In the genomic region with DNA sequence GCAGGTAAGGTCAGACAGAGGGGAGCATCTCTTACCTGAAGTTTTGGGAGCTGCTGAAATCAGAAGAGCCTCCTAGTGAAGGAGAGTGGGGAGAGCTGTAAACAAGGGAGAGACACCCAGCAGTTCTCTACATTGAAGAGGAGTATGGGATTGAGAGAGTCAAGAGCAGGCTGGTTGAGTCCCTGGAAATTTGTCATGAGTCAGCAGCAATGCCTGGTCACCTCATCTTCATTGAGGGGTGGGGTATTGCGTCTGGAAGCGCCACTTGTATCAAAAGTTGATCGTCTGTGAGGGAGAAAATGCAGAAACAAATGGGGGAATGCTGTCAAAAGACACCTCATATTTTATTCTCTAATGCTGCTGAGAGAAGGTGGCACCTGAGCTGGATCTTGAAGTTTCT, we compare ENCODE assay signal across 36 cellular contexts.
"Had no signal": no experiment of that assay in that cellular context is flagged by ENCODE, and none has a peak within 500 bp of the region (broad histone marks: within the 10 kb centered on the region; RNA-seq: fewer than 3 reads in every experiment).

No MANE protein-coding gene starts in this region.

- H3K27ac ChIP-seq: adrenal gland, body of pancreas, brain microvascular endothelial cell, breast epithelium, VCaP had no signal

- H3K36me3 ChIP-seq: adrenal gland, brain microvascular endothelial cell, breast epithelium had no signal

- H3K4me1 ChIP-seq: adrenal gland, breast epithelium had no signal

- H3K4me1 Mint-ChIP-seq: activated T-helper 17 cell treated with anti-CD3 and anti-CD28 coated beads, Interleukin-2, amount 50 U/mL, for 72 hours had no signal

- FAIRE-seq: astrocyte, TTC549 had no signal

- H3K27me3 Mint-ChIP-seq: activated B cell treated with CpG ODN at 0.5 μM for 24 hours; activated CD4-positive, alpha-beta memory T cell treated with anti-CD3 and anti-CD28 coated beads for 36 hours; activated CD4-positive, alpha-beta T cell treated with anti-CD3 and anti-CD28 coated beads, Interleukin-2, amount 10 ng/mL, durations not matched to agents 24 days and 14 days; activated CD8-positive, alpha-beta T cell treated with anti-CD3 and anti-CD28 coated beads for 36 hours; activated naive CD8-positive, alpha-beta T cell treated with anti-CD3 and anti-CD28 coated beads for 36 hours had no signal

- H3K9me3 ChIP-seq: adrenal gland, body of pancreas, breast epithelium had no signal

- H3K9me3 Mint-ChIP-seq: activated B cell treated with CpG ODN at 0.5 μM for 24 hours; activated CD4-positive, alpha-beta memory T cell treated with anti-CD3 and anti-CD28 coated beads for 36 hours; activated CD4-positive, alpha-beta T cell treated with anti-CD3 and anti-CD28 coated beads, Interleukin-2, amount 10 ng/mL, durations not matched to agents 24 days and 14 days; activated CD8-positive, alpha-beta T cell treated with anti-CD3 and anti-CD28 coated beads for 36 hours; activated naive CD4-positive, alpha-beta T cell treated with anti-CD3 and anti-CD28 coated beads for 36 hours; activated naive CD4-positive, alpha-beta T cell treated with anti-CD3 and anti-CD28 coated beads, Interleukin-2, amount 50 U/mL, for 72 hours; activated naive CD8-positive, alpha-beta T cell treated with anti-CD3 and anti-CD28 coated beads for 36 hours; activated T-cell treated with anti-CD3 and anti-CD28 coated beads, Interleukin-2, amount 50 U/mL, for 4 hours; activated T-cell treated with anti-CD3 and anti-CD28 coated beads, Interleukin-2, amount 50 U/mL, for 72 hours; activated T-helper 1 cell treated with anti-CD3 and anti-CD28 coated beads, Interleukin-12 subunit alpha, Interleukin-12 subunit beta, Interleukin-2, Interleukin-4 antibody, amounts not matched to agents 30 ng/mL and 10 ng/mL and 1 ng/mL, durations not matched to agents 14 hours and 24 hours and 36 hours; activated T-helper 17 cell treated with anti-CD3 and anti-CD28 coated beads, Interleukin-2, amount 50 U/mL, for 72 hours; T-helper 1 cell treated with Interleukin-12 subunit alpha and Interleukin-12 subunit beta and Interleukin-4 antibody, amounts not matched to agents 30 μg/mL and 1 μg/mL, for 36 hours; T-helper 2 cell treated with Interferon-gamma antibody and Interleukin-4, amounts not matched to agents 5 μg/mL and 100 μg/mL, for 36 hours had no signal

- H3K4me3 Mint-ChIP-seq: activated B cell treated with CpG ODN at 0.5 μM for 24 hours; activated CD4-positive, alpha-beta memory T cell treated with anti-CD3 and anti-CD28 coated beads for 36 hours; activated CD4-positive, alpha-beta T cell treated with anti-CD3 and anti-CD28 coated beads, Interleukin-2, amount 10 ng/mL, durations not matched to agents 24 days and 14 days; activated CD8-positive, alpha-beta T cell treated with anti-CD3 and anti-CD28 coated beads for 36 hours; activated naive CD4-positive, alpha-beta T cell treated with anti-CD3 and anti-CD28 coated beads for 36 hours; activated naive CD8-positive, alpha-beta T cell treated with anti-CD3 and anti-CD28 coated beads for 36 hours; activated T-cell treated with anti-CD3 and anti-CD28 coated beads, Interleukin-2, amount 50 U/mL, for 4 hours; activated T-cell treated with anti-CD3 and anti-CD28 coated beads, Interleukin-2, amount 50 U/mL, for 72 hours; activated T-helper 1 cell treated with anti-CD3 and anti-CD28 coated beads, Interleukin-12 subunit alpha, Interleukin-12 subunit beta, Interleukin-2, Interleukin-4 antibody, amounts not matched to agents 30 ng/mL and 10 ng/mL and 1 ng/mL, durations not matched to agents 14 hours and 24 hours and 36 hours; activated T-helper 17 cell treated with anti-CD3 and anti-CD28 coated beads, Interleukin-2, amount 50 U/mL, for 72 hours; T-helper 1 cell treated with Interleukin-12 subunit alpha and Interleukin-12 subunit beta and Interleukin-4 antibody, amounts not matched to agents 30 μg/mL and 1 μg/mL, for 36 hours; T-helper 2 cell treated with Interferon-gamma antibody and Interleukin-4, amounts not matched to agents 5 μg/mL and 100 μg/mL, for 36 hours had no signal

- H3K27ac Mint-ChIP-seq: activated B cell treated with CpG ODN at 0.5 μM for 24 hours; activated CD4-positive, alpha-beta memory T cell treated with anti-CD3 and anti-CD28 coated beads for 36 hours; activated CD4-positive, alpha-beta T cell treated with anti-CD3 and anti-CD28 coated beads, Interleukin-2, amount 10 ng/mL, durations not matched to agents 24 days and 14 days; activated CD8-positive, alpha-beta T cell treated with anti-CD3 and anti-CD28 coated beads for 36 hours; activated naive CD4-positive, alpha-beta T cell treated with anti-CD3 and anti-CD28 coated beads for 36 hours; activated naive CD4-positive, alpha-beta T cell treated with anti-CD3 and anti-CD28 coated beads, Interleukin-2, amount 50 U/mL, for 72 hours; activated naive CD8-positive, alpha-beta T cell treated with anti-CD3 and anti-CD28 coated beads for 36 hours; activated T-cell treated with anti-CD3 and anti-CD28 coated beads, Interleukin-2, amount 50 U/mL, for 72 hours; activated T-helper 1 cell treated with anti-CD3 and anti-CD28 coated beads, Interleukin-12 subunit alpha, Interleukin-12 subunit beta, Interleukin-2, Interleukin-4 antibody, amounts not matched to agents 30 ng/mL and 10 ng/mL and 1 ng/mL, durations not matched to agents 14 hours and 24 hours and 36 hours; activated T-helper 17 cell treated with anti-CD3 and anti-CD28 coated beads, Interleukin-2, amount 50 U/mL, for 72 hours; T-helper 1 cell treated with Interleukin-12 subunit alpha and Interleukin-12 subunit beta and Interleukin-4 antibody, amounts not matched to agents 30 μg/mL and 1 μg/mL, for 36 hours; T-helper 2 cell treated with Interferon-gamma antibody and Interleukin-4, amounts not matched to agents 5 μg/mL and 100 μg/mL, for 36 hours had no signal

- DNase-seq: activated B cell treated with CpG ODN at 0.5 μM for 24 hours; activated CD4-positive, alpha-beta memory T cell treated with anti-CD3 and anti-CD28 coated beads for 36 hours; activated CD4-positive, alpha-beta T cell treated with anti-CD3 and anti-CD28 coated beads for 4 hours; activated CD4-positive, alpha-beta T cell treated with anti-CD3 and anti-CD28 coated beads, Interleukin-2, amount 10 ng/mL, durations not matched to agents 24 days and 14 days; activated CD4-positive, alpha-beta T cell treated with anti-CD3 and anti-CD28 coated beads, Interleukin-2, amount 50 U/mL, for 1 hour; activated CD4-positive, alpha-beta T cell treated with anti-CD3 and anti-CD28 coated beads, Interleukin-2, amount 50 U/mL, for 4 hours; activated CD4-positive, CD25-positive, alpha-beta regulatory T cell treated with anti-CD3 and anti-CD28 coated beads, Interleukin-2, amount 50 U/mL, for 72 hours; activated CD8-positive, alpha-beta memory T cell treated with anti-CD3 and anti-CD28 coated beads, Interleukin-2, amount 50 U/mL, for 4 hours; activated CD8-positive, alpha-beta T cell treated with anti-CD3 and anti-CD28 coated beads for 36 hours; activated effector memory CD4-positive, alpha-beta T cell treated with anti-CD3 and anti-CD28 coated beads, Interleukin-2, amount 50 U/mL, for 16 hours; activated gamma-delta T cell treated with Interleukin-2 at 50 U/mL for 16 hours; activated naive CD4-positive, alpha-beta T cell; activated naive CD4-positive, alpha-beta T cell treated with anti-CD3 and anti-CD28 coated beads for 36 hours; activated naive CD4-positive, alpha-beta T cell treated with anti-CD3 and anti-CD28 coated beads, Interleukin-2, amount 50 U/mL, for 16 hours; activated naive CD8-positive, alpha-beta T cell treated with anti-CD3 and anti-CD28 coated beads for 36 hours; activated T-cell treated with anti-CD3 and anti-CD28 coated beads for 4 hours; activated T-cell treated with anti-CD3 and anti-CD28 coated beads, Interleukin-2, amount 50 U/mL, for 1 hour; activated T-cell treated with anti-CD3 and anti-CD28 coated beads, Interleukin-2, amount 50 U/mL, for 4 hours; activated T-cell treated with anti-CD3 and anti-CD28 coated beads, Interleukin-2, amount 50 U/mL, for 72 hours; adrenal gland; amniotic stem cell; aorta; body of pancreas; brain microvascular endothelial cell; central memory CD4-positive, alpha-beta T cell; T-helper 2 cell; T-helper 9 cell had no signal

- ATAC-seq: activated CD8-positive, alpha-beta T cell treated with anti-CD3 and anti-CD28 coated beads for 36 hours; activated naive CD4-positive, alpha-beta T cell treated with anti-CD3 and anti-CD28 coated beads, Interleukin-2, amount 50 U/mL, for 72 hours; activated T-cell treated with anti-CD3 and anti-CD28 coated beads, Interleukin-2, amount 50 U/mL, for 4 hours; activated T-cell treated with anti-CD3 and anti-CD28 coated beads, Interleukin-2, amount 50 U/mL, for 72 hours; activated T-helper 17 cell treated with anti-CD3 and anti-CD28 coated beads, Interleukin-2, amount 50 U/mL, for 72 hours; body of pancreas had no signal

- H3K4me3 ChIP-seq: adrenal gland, body of pancreas, breast epithelium had no signal

- H3K27me3 ChIP-seq: adrenal gland, body of pancreas, brain microvascular endothelial cell, breast epithelium had no signal

- H3K36me3 Mint-ChIP-seq: activated CD4-positive, alpha-beta memory T cell treated with anti-CD3 and anti-CD28 coated beads for 36 hours; activated naive CD4-positive, alpha-beta T cell treated with anti-CD3 and anti-CD28 coated beads, Interleukin-2, amount 50 U/mL, for 72 hours; activated naive CD8-positive, alpha-beta T cell treated with anti-CD3 and anti-CD28 coated beads for 36 hours had no signal
